ENCODE assay signal across 8 cellular contexts in genomic region chr12:68373836-68374314, GRCh38. TPM values are rescaled to one million over a fixed set of nuclear protein-coding genes. Genes with fewer than 3 reads are reported as not detected.
DNase-seq lines count a peak whose midpoint lies in the region; ATAC-seq and TF ChIP-seq lines count a peak whose summit lies in the region.

No MANE protein-coding gene starts in this region.

- H3K4me2 ChIP-seq in neuronal stem cell (ENCODE audit: insufficient read depth, low read length, poor library complexity, severe bottlenecking): no peak overlapping the region

- no peak overlapping the region for H4K91ac ChIP-seq in neuronal stem cell (ENCODE audit: low read depth, low read length, poor library complexity)

- H3K4me1 ChIP-seq in duodenal mucosa (ENCODE audit: control insufficient read depth in 1 of 2, insufficient read depth in 2 of 2, low read length in 2 of 2) (peaks cover 3 to 19% of the 10 kb centered on the region in 2 donors), neuronal stem cell (ENCODE audit: control insufficient read depth in 2 of 2, insufficient read depth in 1 of 2, low read depth in 1 of 2, low read length in 2 of 2) (peaks cover 0 to 2% of the 10 kb centered on the region in 2 donors)

- ATAC-seq in GM21717 (IDR thresholded peaks at IDR 0.05; ENCODE audit: unreplicated experiment): peak; percentile 45

- H3K36me3 ChIP-seq in duodenal mucosa (ENCODE audit: control insufficient read depth in 1 of 2, insufficient read depth in 2 of 2, low read length in 2 of 2) (no peaks in the 10 kb centered on the region), neuronal stem cell (replicated peaks in 1 of 2; ENCODE audit: control insufficient read depth in 2 of 2, insufficient read depth in 2 of 2, low read length in 2 of 2) (no peaks in the 10 kb centered on the region)

- no peak overlapping the region for H4K8ac ChIP-seq in neuronal stem cell (ENCODE audit: low read depth, low read length)

- no peaks in the 10 kb centered on the region for H3K79me1 ChIP-seq in neuronal stem cell (ENCODE audit: low read depth, low read length)

- H2BK15ac ChIP-seq in neuronal stem cell (ENCODE audit: low read length): no peak overlapping the region

- peak overlapping the region; percentile 35 for H3K4me3 ChIP-seq in GM12865 (ENCODE audit: low read depth, low read length)
- no peak overlapping the region for H3K4me3 ChIP-seq in duodenal mucosa (ENCODE audit: low read depth in 1 of 2, low read length in 2 of 2)
- no peak overlapping the region for H3K4me3 ChIP-seq in neuronal stem cell (ENCODE audit: low read length in 2 of 2)

- no peak for TF ChIP-seq CTCF in GM12865 (IDR thresholded peaks at IDR 0.05; ENCODE audit: insufficient read depth, low read depth, low read length, missing control alignments)

- no peak overlapping the region for H2BK12ac ChIP-seq in neuronal stem cell (ENCODE audit: low read length)

- H3K27me3 ChIP-seq in duodenal mucosa (ENCODE audit: control insufficient read depth in 1 of 2, insufficient read depth in 2 of 2, low read length in 2 of 2): no peaks in the 10 kb centered on the region
- H3K27me3 ChIP-seq in neuronal stem cell (ENCODE audit: control insufficient read depth in 3 of 3, insufficient read depth in 3 of 3, low read depth in 1 of 3, low read length in 3 of 3): no peaks in the 10 kb centered on the region

- no CpG with 5 or more reads among the region's 4 CpGs for WGBS in neuronal stem cell (ENCODE audit: extremely low coverage in 2 of 2, insufficient read length in 2 of 2, insufficient replicate concordance in 1 of 2), 2 donors

- DNase-seq in GM12865 (ENCODE audit: low read depth) (peak; percentile 60), Kasumi-1 (lab: John Stamatoyannopoulos, UW) (peak; percentile 74 to 80), neuronal stem cell (ENCODE audit: low spot score) (no peak), posterior vena cava (ENCODE audit: low spot score) (no peak), putamen (ENCODE audit: low spot score) (no peak)
- no peak for DNase-seq in activated CD8-positive, alpha-beta memory T cell treated with anti-CD3 and anti-CD28 coated beads, Interleukin-2, amount 50 U/mL, for 4 hours

- intact Hi-C loops in posterior vena cava (cut with DNase I): no loop called here

- no peak overlapping the region for H3K18ac ChIP-seq in neuronal stem cell (ENCODE audit: low read length)

- H2BK5ac ChIP-seq in neuronal stem cell (ENCODE audit: low read length): no peak overlapping the region

- no peak overlapping the region for H3K14ac ChIP-seq in neuronal stem cell (ENCODE audit: low read length)

- H2AFZ ChIP-seq in neuronal stem cell (ENCODE audit: low read length): no peak overlapping the region

- no peak overlapping the region for H2AK5ac ChIP-seq in neuronal stem cell (ENCODE audit: low read depth, low read length)

- H3K23ac ChIP-seq in neuronal stem cell (ENCODE audit: low read depth, low read length, poor library complexity): no peak overlapping the region

- peak overlapping the region; percentile 41 for H3K27ac ChIP-seq in duodenal mucosa (ENCODE audit: low read depth, low read length)
- no peak overlapping the region for H3K27ac ChIP-seq in neuronal stem cell (replicated peaks; ENCODE audit: low read length)

- H3K4ac ChIP-seq in neuronal stem cell (ENCODE audit: low read length): no peak overlapping the region

- H3K9me3 ChIP-seq in duodenal mucosa (ENCODE audit: control insufficient read depth in 1 of 2, low read length in 2 of 2) (no peaks in the 10 kb centered on the region), neuronal stem cell (replicated peaks in 1 of 2; ENCODE audit: control insufficient read depth in 2 of 2, insufficient read depth in 1 of 2, low read depth in 1 of 2, low read length in 2 of 2) (no peaks in the 10 kb centered on the region)

- H3K9ac ChIP-seq in duodenal mucosa (ENCODE audit: low read depth in 1 of 2, low read length in 2 of 2) (peak overlapping the region in 1 of 2 donors; percentile 1), neuronal stem cell (ENCODE audit: low read depth, low read length, poor library complexity) (no peak overlapping the region)

- H2BK120ac ChIP-seq in neuronal stem cell (ENCODE audit: low read depth, low read length): no peak overlapping the region

RNA-seq across cellular contexts. Expression of gene MDM1, which starts 41.7 kb away (rescaled TPM):
- polyA plus RNA-seq in neuronal stem cell (2013, experiment 1 of 2): 15.0 TPM
- 14.8 TPM for polyA plus RNA-seq in neuronal stem cell (2013, experiment 2 of 2)
- 10 to 100 TPM; 11.2 to 12.6 TPM for total RNA-seq in posterior vena cava

Comparison
In these comparisons a context has a peak if more than half of its experiments do, and no peak if none do; other contexts are left out.
1. DNase-seq: peak in GM12865 (single experiment) and Kasumi-1 (2 of 2); none in neuronal stem cell (single experiment), posterior vena cava (single experiment), putamen (single experiment) and activated CD8-positive, alpha-beta memory T cell treated with anti-CD3 and anti-CD28 coated beads, Interleukin-2, amount 50 U/mL, for 4 hours (single experiment).